In genomic region chr6:13494137-13494536, GRCh38 we compare ENCODE assay signal across 22 cellular contexts.
"Had no signal": no experiment of that assay in that cellular context is flagged by ENCODE, and none has a peak within 500 bp of the region (broad histone marks: within the 10 kb centered on the region; RNA-seq: fewer than 3 reads in every experiment).

No MANE protein-coding gene starts in this region.

- H3K27ac Mint-ChIP-seq: activated B cell treated with CpG ODN at 0.5 μM for 24 hours; activated CD4-positive, alpha-beta T cell treated with anti-CD3 and anti-CD28 coated beads for 36 hours; activated naive CD8-positive, alpha-beta T cell treated with anti-CD3 and anti-CD28 coated beads for 36 hours; activated T-cell treated with anti-CD3 and anti-CD28 coated beads, Interleukin-2, amount 50 U/mL, for 24 hours; activated T-helper 17 cell treated with anti-CD3 and anti-CD28 coated beads, Interleukin-2, amount 50 U/mL, for 72 hours; immature natural killer cell; natural killer cell; stimulated activated naive CD8-positive, alpha-beta T cell treated with anti-CD3 and anti-CD28 coated beads, Interleukin-15, Interleukin-2, amounts not matched to agents 100 ng/mL and 50 ng/mL, for 24 hours had no signal

- H3K36me3 Mint-ChIP-seq: activated naive CD8-positive, alpha-beta T cell treated with anti-CD3 and anti-CD28 coated beads for 36 hours; immature natural killer cell; natural killer cell had no signal

- H3K4me3 Mint-ChIP-seq: activated B cell treated with CpG ODN at 0.5 μM for 24 hours; activated CD4-positive, alpha-beta T cell treated with anti-CD3 and anti-CD28 coated beads for 36 hours; activated naive CD8-positive, alpha-beta T cell treated with anti-CD3 and anti-CD28 coated beads for 36 hours; activated T-cell treated with anti-CD3 and anti-CD28 coated beads, Interleukin-2, amount 50 U/mL, for 24 hours; activated T-helper 17 cell treated with anti-CD3 and anti-CD28 coated beads, Interleukin-2, amount 50 U/mL, for 72 hours; immature natural killer cell; natural killer cell; stimulated activated naive CD8-positive, alpha-beta T cell treated with anti-CD3 and anti-CD28 coated beads, Interleukin-15, Interleukin-2, amounts not matched to agents 100 ng/mL and 50 ng/mL, for 24 hours had no signal

- H3K9me3 Mint-ChIP-seq: activated B cell treated with CpG ODN at 0.5 μM for 24 hours; activated naive CD8-positive, alpha-beta T cell treated with anti-CD3 and anti-CD28 coated beads for 36 hours; activated T-cell treated with anti-CD3 and anti-CD28 coated beads, Interleukin-2, amount 50 U/mL, for 24 hours; activated T-helper 17 cell treated with anti-CD3 and anti-CD28 coated beads, Interleukin-2, amount 50 U/mL, for 72 hours; immature natural killer cell; natural killer cell; stimulated activated naive CD8-positive, alpha-beta T cell treated with anti-CD3 and anti-CD28 coated beads, Interleukin-15, Interleukin-2, amounts not matched to agents 100 ng/mL and 50 ng/mL, for 24 hours had no signal

- H3K4me3 ChIP-seq: left lung, tibial artery had no signal

- H3K9me3 ChIP-seq: left lung, tibial artery had no signal

- H3K36me3 ChIP-seq: left lung, tibial artery had no signal

- H3K27ac ChIP-seq: epithelial cell of prostate, left lung, tibial artery had no signal

- H3K27me3 Mint-ChIP-seq: activated B cell treated with CpG ODN at 0.5 μM for 24 hours; activated T-cell treated with anti-CD3 and anti-CD28 coated beads, Interleukin-2, amount 50 U/mL, for 24 hours; activated T-helper 17 cell treated with anti-CD3 and anti-CD28 coated beads, Interleukin-2, amount 50 U/mL, for 72 hours; stimulated activated naive CD8-positive, alpha-beta T cell treated with anti-CD3 and anti-CD28 coated beads, Interleukin-15, Interleukin-2, amounts not matched to agents 100 ng/mL and 50 ng/mL, for 24 hours had no signal

- H3K27me3 ChIP-seq: left lung, tibial artery had no signal

- DNase-seq: activated B cell treated with CpG ODN at 0.5 μM for 24 hours; activated CD4-positive, alpha-beta T cell treated with anti-CD3 and anti-CD28 coated beads for 36 hours; activated CD4-positive, alpha-beta T cell treated with anti-CD3 and anti-CD28 coated beads, Interleukin-2, amount 50 U/mL, for 4 hours; activated CD8-positive, alpha-beta memory T cell treated with anti-CD3 and anti-CD28 coated beads for 24 hours; activated CD8-positive, alpha-beta memory T cell treated with anti-CD3 and anti-CD28 coated beads, Interleukin-2, amount 50 U/mL, for 4 hours; activated naive CD8-positive, alpha-beta T cell treated with anti-CD3 and anti-CD28 coated beads for 36 hours; activated T-cell treated with anti-CD3 and anti-CD28 coated beads, Interleukin-2, amount 50 U/mL, for 24 hours; cerebellar nuclear complex; cortex of kidney; immature natural killer cell; left lung; mammary epithelial cell; midbrain; natural killer cell; stimulated activated CD4-positive, alpha-beta T cell treated with anti-CD3 and anti-CD28 coated beads, Interleukin-12 subunit alpha, Interleukin-12 subunit beta, amount 100 ng/mL, for 4 hours; stimulated activated CD4-positive, alpha-beta T cell treated with anti-CD3 and anti-CD28 coated beads, Interleukin-4, amount 100 ng/mL, for 4 hours; substantia nigra; T-helper 9 cell; tibial artery had no signal

- ATAC-seq: activated CD4-positive, alpha-beta T cell treated with anti-CD3 and anti-CD28 coated beads for 36 hours; activated T-helper 17 cell treated with anti-CD3 and anti-CD28 coated beads, Interleukin-2, amount 50 U/mL, for 72 hours; left lung; natural killer cell had no signal

- H3K4me1 Mint-ChIP-seq: activated B cell treated with CpG ODN at 0.5 μM for 24 hours; activated CD4-positive, alpha-beta T cell treated with anti-CD3 and anti-CD28 coated beads for 36 hours; activated T-helper 17 cell treated with anti-CD3 and anti-CD28 coated beads, Interleukin-2, amount 50 U/mL, for 72 hours; natural killer cell had no signal
